Comparison of ENCODE assay signal across 10 cellular contexts in genomic region chrY:7274410-7274913, GRCh38.
DNase-seq lines count a peak whose midpoint lies in the region; ATAC-seq and TF ChIP-seq lines count a peak whose summit lies in the region.
"Had no signal": no experiment of that assay in that cellular context is flagged by ENCODE, and none has a peak within 500 bp of the region (broad histone marks: within the 10 kb centered on the region; RNA-seq: fewer than 3 reads in every experiment).

No MANE protein-coding gene starts in this region.

- H3K27ac Mint-ChIP-seq in activated naive CD4-positive, alpha-beta T cell treated with anti-CD3 and anti-CD28 coated beads, Interleukin-2, amount 50 U/mL, for 24 hours, result peak overlapping the region; percentile 96
- no peak overlapping the region for H3K27ac Mint-ChIP-seq in WTC11

- no peaks in the 10 kb centered on the region for H3K9me3 Mint-ChIP-seq in activated naive CD4-positive, alpha-beta T cell treated with anti-CD3 and anti-CD28 coated beads, Interleukin-2, amount 50 U/mL, for 24 hours
- no peaks in the 10 kb centered on the region for H3K9me3 Mint-ChIP-seq in WTC11

- H3K27me3 ChIP-seq in mucosa of stomach (ENCODE audit: control insufficient read depth, insufficient read depth, low read length), result no peaks in the 10 kb centered on the region

- no peaks in the 10 kb centered on the region for H3K9me3 ChIP-seq in mucosa of stomach (ENCODE audit: control insufficient read depth, low read length)

- no peaks in the 10 kb centered on the region for H3K27me3 Mint-ChIP-seq in activated naive CD4-positive, alpha-beta T cell treated with anti-CD3 and anti-CD28 coated beads, Interleukin-2, amount 50 U/mL, for 24 hours
- H3K27me3 Mint-ChIP-seq in WTC11 (ENCODE audit: low read depth), result no peaks in the 10 kb centered on the region

- H3K4me3 ChIP-seq in mucosa of stomach (ENCODE audit: low read length), result no peak overlapping the region
- H3K4me3 ChIP-seq: PC-9 had no signal

- peaks cover 32% of the 10 kb centered on the region for H3K4me1 Mint-ChIP-seq in activated naive CD4-positive, alpha-beta T cell treated with anti-CD3 and anti-CD28 coated beads, Interleukin-2, amount 50 U/mL, for 24 hours
- H3K4me1 Mint-ChIP-seq in WTC11, result no peaks in the 10 kb centered on the region

- CTCF ChIA-PET in HEK293T (lab: Yijun Ruan, JAX) (no interaction called here), WTC11 (lab: Charles Lee) (no interaction called here)

- POLR2A ChIA-PET in HEK293T (lab: Yijun Ruan, JAX) (no interaction called here), WTC11 (lab: Charles Lee) (no interaction called here)

- H3K4me1 ChIP-seq in mucosa of stomach (ENCODE audit: control insufficient read depth, insufficient read depth, low read length), result peaks cover 4% of the 10 kb centered on the region

- ATAC-seq in HG02981 (IDR thresholded peaks at IDR 0.05; ENCODE audit: unreplicated experiment) (peak; percentile 15), WTC11 (no peak), GM18907 (IDR thresholded peaks at IDR 0.05; ENCODE audit: unreplicated experiment) (no peak)

- H3K4me3 Mint-ChIP-seq in activated naive CD4-positive, alpha-beta T cell treated with anti-CD3 and anti-CD28 coated beads, Interleukin-2, amount 50 U/mL, for 24 hours, result peak overlapping the region; percentile 98
- no peak overlapping the region for H3K4me3 Mint-ChIP-seq in WTC11

- H3K36me3 Mint-ChIP-seq in activated naive CD4-positive, alpha-beta T cell treated with anti-CD3 and anti-CD28 coated beads, Interleukin-2, amount 50 U/mL, for 24 hours, result peaks cover 1% of the 10 kb centered on the region
- no peaks in the 10 kb centered on the region for H3K36me3 Mint-ChIP-seq in WTC11

- peak overlapping the region; percentile 62 for H3K9ac ChIP-seq in mucosa of stomach (ENCODE audit: low read length)

- TF ChIP-seq CTCF in WTC11 (IDR thresholded peaks at IDR 0.05), result no peak

- DNase-seq in EL (peak; percentile 24), HEK293T (ENCODE audit: extremely low spot score) (no peak), GF-D8 (lab: John Stamatoyannopoulos, UW) (no peak), WTC11 (ENCODE audit: low spot score) (no peak)
- DNase-seq: cerebellar nuclear complex, PC-9 had no signal

- H3K36me3 ChIP-seq in mucosa of stomach (ENCODE audit: control insufficient read depth, insufficient read depth, low read length), result no peaks in the 10 kb centered on the region

TF ChIP-seq in HEK293T, 16 proteins besides CTCF, POLR2A, EP300 and RAD21:
- TF ChIP-seq NFRKB (IDR thresholded peaks at IDR 0.05) (no peak), PKNOX1 (IDR thresholded peaks at IDR 0.05) (no peak), ZNF384 (IDR thresholded peaks at IDR 0.05) (no peak), FOXK2 (IDR thresholded peaks at IDR 0.05) (no peak), TARDBP (IDR thresholded peaks at IDR 0.05) (no peak), FOXA1 (IDR thresholded peaks at IDR 0.05) (no peak), BHLHE40 (IDR thresholded peaks at IDR 0.05; ENCODE audit: borderline replicate concordance) (no peak), SP1 (IDR thresholded peaks at IDR 0.05) (no peak), HDGF (IDR thresholded peaks at IDR 0.05; ENCODE audit: borderline replicate concordance) (no peak), FOXM1 (IDR thresholded peaks at IDR 0.05; ENCODE audit: borderline replicate concordance) (no peak), L3MBTL2 (conservative IDR thresholded peaks at IDR 0.05) (no peak), ARNT (IDR thresholded peaks at IDR 0.05) (no peak), SUZ12 (IDR thresholded peaks at IDR 0.05) (no peak), CTBP1 (IDR thresholded peaks at IDR 0.05; ENCODE audit: borderline replicate concordance) (no peak), LEF1 (IDR thresholded peaks at IDR 0.05; ENCODE audit: borderline replicate concordance) (no peak), ELF4 (IDR thresholded peaks at IDR 0.05) (no peak)

TF ChIP-seq in WTC11, 78 proteins besides CTCF, POLR2A, EP300 and RAD21:
- TF ChIP-seq FOXK1 (CRISPR knock-in tag; IDR thresholded peaks at IDR 0.05), result no peak
- TF ChIP-seq ATF1 (CRISPR knock-in tag; IDR thresholded peaks at IDR 0.05), result no peak
- TF ChIP-seq ELF4 (CRISPR knock-in tag; IDR thresholded peaks at IDR 0.05; ENCODE audit: low read depth), result no peak
- no peak for TF ChIP-seq GTF2I (CRISPR knock-in tag; conservative IDR thresholded peaks at IDR 0.05)
- TF ChIP-seq CREB1 (CRISPR knock-in tag; IDR thresholded peaks at IDR 0.05), result no peak
- no peak for TF ChIP-seq CDX4 (CRISPR knock-in tag; IDR thresholded peaks at IDR 0.05; ENCODE audit: borderline replicate concordance)
- TF ChIP-seq AR (CRISPR knock-in tag; IDR thresholded peaks at IDR 0.05), result no peak
